ENCODE assay signal across 23 cellular contexts in genomic region chr9:123957168-123957721, GRCh38. TPM values are rescaled to one million over a fixed set of nuclear protein-coding genes. Genes with fewer than 3 reads are reported as not detected.
A peak's percentile ranks its signal among the peaks of the same experiment; 100 is the strongest.
DNase-seq lines count a peak whose midpoint lies in the region; ATAC-seq, FAIRE-seq and TF ChIP-seq lines count a peak whose summit lies in the region.
"Had no signal": no experiment of that assay in that cellular context is flagged by ENCODE, and none has a peak within 500 bp of the region (broad histone marks: within the 10 kb centered on the region; RNA-seq: fewer than 3 reads in every experiment).

No MANE protein-coding gene starts in this region.

- DNase-seq in A549 (ENCODE audit: low read depth in 1 of 2, low spot score in 1 of 2) (no peak), HCT116 (ENCODE audit: low read depth, low spot score) (no peak), WERI-Rb-1 (peak; percentile 62), fibroblast of mammary gland (ENCODE audit: low read depth) (peak; percentile 35), lower lobe of right lung (no peak)
- DNase-seq: DMS 273 treated with DMSO at 0.1 percent for 48 hours; EL; KG1; NCI-H1436; NCI-H2029; NCI-H526 treated with DMSO at 0.1 percent for 48 hours; NK-92 treated with Interleukin-12 subunit alpha and Interleukin-12 subunit beta, amount 100 ng/mL, for 24 hours; SIG-M5; T-helper 1 cell had no signal

- POLR2A ChIA-PET in A549 (lab: Yijun Ruan, JAX) (no interaction called here), HCT116 (lab: Charles Lee) (no interaction called here)

- ATAC-seq in A549 (no peak; a peak in 1 of 6 replicates), HCT116 (peak; percentile 30; the same call in 1 of the 2 replicates), lower lobe of right lung (no peak), GM21737 (IDR thresholded peaks at IDR 0.05; ENCODE audit: unreplicated experiment) (no peak), HG03045 (IDR thresholded peaks at IDR 0.05; ENCODE audit: unreplicated experiment) (no peak)
- ATAC-seq: GM12878, HepG2, SK-N-SH treated with all-trans-retinoic acid at 6 μM for 48 hours had no signal

- no peak overlapping the region for H2AFZ ChIP-seq in HCT116 (ENCODE audit: low read depth, low read length, poor library complexity, severe bottlenecking)
- H2AFZ ChIP-seq: GM23248 had no signal

- H3K27me3 ChIP-seq in HCT116 (ENCODE audit: insufficient read depth, low read length) (no peaks in the 10 kb centered on the region), WERI-Rb-1 (ENCODE audit: insufficient read depth, low read depth, severe bottlenecking) (no peaks in the 10 kb centered on the region), lower lobe of right lung (ENCODE audit: low read depth) (peaks cover 35% of the 10 kb centered on the region)
- H3K27me3 ChIP-seq: BLaER1 treated with 17β-estradiol and CSF1 and Interleukin-3, amounts not matched to agents 10 nM and 100 nM had no signal

- RAD21 ChIA-PET in HCT116 (lab: Charles Lee; ENCODE audit: low non-redundant PET in 1 of 2, low total read pairs in 2 of 2, uncharacterized antibody in 2 of 2, unreplicated experiment in 2 of 2) = no interaction called here

- FAIRE-seq in A549 (lab: Jason Lieb, UNC) = no peak
- FAIRE-seq: GM12878, GM19239, HepG2 had no signal

- H3K4me1 ChIP-seq in A549 (peaks cover 11% of the 10 kb centered on the region; the same call in 1 of the 3 replicates), HCT116 (ENCODE audit: control insufficient read depth in 1 of 2, insufficient read depth in 2 of 2, low read length in 2 of 2) (no peaks in the 10 kb centered on the region), lower lobe of right lung (no peaks in the 10 kb centered on the region)

- BruUV-seq in HCT116 (replicated peaks; lab: Mats Ljungman, UMichigan) = no TSS peak

- H3K9me2 ChIP-seq in HCT116 (ENCODE audit: insufficient read depth) = no peaks in the 10 kb centered on the region

- intact Hi-C loops in HCT116 (cut with micrococcal nuclease) = no loop called here
- intact Hi-C loops in lower lobe of right lung (cut with DNase I) = no loop called here

- no peak overlapping the region for H3K9ac ChIP-seq in HCT116 (ENCODE audit: low read length)
- H3K9ac ChIP-seq: BLaER1 treated with 17β-estradiol and CSF1 and Interleukin-3, amounts not matched to agents 10 nM and 100 nM; GM23248 had no signal

- H4K20me1 ChIP-seq in HCT116 (ENCODE audit: insufficient read depth) = no peaks in the 10 kb centered on the region
- H4K20me1 ChIP-seq: BLaER1 treated with 17β-estradiol and CSF1 and Interleukin-3, amounts not matched to agents 10 nM and 100 nM had no signal

- TF ChIP-seq RAD21 in A549 (conservative IDR thresholded peaks at IDR 0.05 in 1 of 2, IDR thresholded peaks at IDR 0.05 in 1 of 2) = no peak
- TF ChIP-seq RAD21 in HCT116 (IDR thresholded peaks at IDR 0.05; ENCODE audit: low read depth) = no peak

- H3K27ac ChIP-seq in A549 (no peak overlapping the region), HCT116 (ENCODE audit: low read depth, low read length) (no peak overlapping the region), WERI-Rb-1 (no peak overlapping the region), lower lobe of right lung (no peak overlapping the region)
- H3K27ac ChIP-seq: BLaER1 treated with 17β-estradiol and CSF1 and Interleukin-3, amounts not matched to agents 10 nM and 100 nM; GM23248; RWPE1 had no signal

- TF ChIP-seq CTCF in A549 (IDR thresholded peaks at IDR 0.05) = no peak
- TF ChIP-seq CTCF in HCT116 (IDR thresholded peaks at IDR 0.05 in 2 of 3, conservative IDR thresholded peaks at IDR 0.05 in 1 of 3; ENCODE audit: borderline replicate concordance in 1 of 3, insufficient read depth in 1 of 3, low read depth in 2 of 3, low read length in 2 of 3) = no peak
- TF ChIP-seq CTCF in WERI-Rb-1 (IDR thresholded peaks at IDR 0.05; ENCODE audit: low read depth, low read length) = no peak
- no peak for TF ChIP-seq CTCF in fibroblast of mammary gland (conservative IDR thresholded peaks at IDR 0.05; ENCODE audit: control insufficient read depth, insufficient read depth, low read depth, low read length)
- no peak for TF ChIP-seq CTCF in lower lobe of right lung (IDR thresholded peaks at IDR 0.05)

- CTCF ChIA-PET in A549 (lab: Yijun Ruan, JAX) (interaction anchor here (0.9 to 1.1 kb wide), 3 partner anchors 10 to 83 kb away, joined by 3 read pairs; no protein-coding TSS in a partner anchor), HCT116 (lab: Charles Lee) (no interaction called here)

- H3K4me2 ChIP-seq in A549 (peak overlapping the region; percentile 4; the same call in 1 of the 3 replicates), HCT116 (ENCODE audit: low read length) (no peak overlapping the region)
- H3K4me2 ChIP-seq: BLaER1 treated with 17β-estradiol and CSF1 and Interleukin-3, amounts not matched to agents 10 nM and 100 nM had no signal

- H3K4me3 ChIP-seq in A549 = no peak overlapping the region
- no peak overlapping the region for H3K4me3 ChIP-seq in HCT116 (replicated peaks in 1 of 2; ENCODE audit: low read depth in 1 of 2, low read length in 2 of 2)
- H3K4me3 ChIP-seq in WERI-Rb-1 (ENCODE audit: low read depth, low read length) = no peak overlapping the region
- H3K4me3 ChIP-seq in fibroblast of mammary gland (ENCODE audit: control insufficient read depth, low read depth, low read length) = no peak overlapping the region
- H3K4me3 ChIP-seq in lower lobe of right lung = no peak overlapping the region
- H3K4me3 ChIP-seq: BLaER1 treated with 17β-estradiol and CSF1 and Interleukin-3, amounts not matched to agents 10 nM and 100 nM; GM12878; GM23248 had no signal

- 57% methylated on average over 6 of the region's 6 CpGs for WGBS in A549 (ENCODE audit: missing lambda C conversion rate)

- TF ChIP-seq EP300 in A549 (IDR thresholded peaks at IDR 0.05) = no peak

- H3K36me3 ChIP-seq in HCT116 (ENCODE audit: control insufficient read depth in 1 of 2, insufficient read depth in 2 of 2, low read length in 2 of 2) = no peaks in the 10 kb centered on the region
- H3K36me3 ChIP-seq in WERI-Rb-1 = no peaks in the 10 kb centered on the region
- H3K36me3 ChIP-seq in lower lobe of right lung = no peaks in the 10 kb centered on the region
- H3K36me3 ChIP-seq: BLaER1 treated with 17β-estradiol and CSF1 and Interleukin-3, amounts not matched to agents 10 nM and 100 nM had no signal

- H3K9me3 ChIP-seq in A549 = no peaks in the 10 kb centered on the region; the same call in 2 of the 3 replicates
- no peaks in the 10 kb centered on the region for H3K9me3 ChIP-seq in HCT116 (ENCODE audit: control insufficient read depth in 1 of 2, insufficient read depth in 1 of 2, low read depth in 1 of 2, low read length in 2 of 2)
- H3K9me3 ChIP-seq in WERI-Rb-1 (ENCODE audit: severe bottlenecking) = no peaks in the 10 kb centered on the region
- no peaks in the 10 kb centered on the region for H3K9me3 ChIP-seq in lower lobe of right lung
- H3K9me3 ChIP-seq: BLaER1 treated with 17β-estradiol and CSF1 and Interleukin-3, amounts not matched to agents 10 nM and 100 nM had no signal

- TF ChIP-seq POLR2A in A549 (IDR thresholded peaks at IDR 0.05; ENCODE audit: low read length) (no peak), HCT116 (IDR thresholded peaks at IDR 0.05; ENCODE audit: borderline replicate concordance, extremely low read depth, insufficient read depth, insufficient read length) (no peak)

- no peaks in the 10 kb centered on the region for H3K79me2 ChIP-seq in HCT116 (ENCODE audit: insufficient read depth, low read length)

TF ChIP-seq in A549, 52 proteins besides CTCF, POLR2A, EP300 and RAD21 (continues in another document):
- TF ChIP-seq HOXA7 (CRISPR knock-in tag; IDR thresholded peaks at IDR 0.05) (no peak), HOXB5 (CRISPR knock-in tag; IDR thresholded peaks at IDR 0.05) (no peak), CHD4 (IDR thresholded peaks at IDR 0.05; ENCODE audit: borderline replicate concordance) (no peak), HEYL (CRISPR knock-in tag; IDR thresholded peaks at IDR 0.05) (no peak), POLR2AphosphoS2 (conservative IDR thresholded peaks at IDR 0.05; ENCODE audit: low read length) (no peak), SREBF2 (IDR thresholded peaks at IDR 0.05) (no peak), ZNF302 (CRISPR knock-in tag; IDR thresholded peaks at IDR 0.05) (no peak)

TF ChIP-seq in HCT116, 20 proteins besides CTCF, POLR2A, EP300 and RAD21 (continues in another document):
- TF ChIP-seq FOSL1 (IDR thresholded peaks at IDR 0.05; ENCODE audit: low read depth) (no peak), SRF (IDR thresholded peaks at IDR 0.05; ENCODE audit: low read depth) (no peak), EZH2phosphoT487 (IDR thresholded peaks at IDR 0.05; ENCODE audit: borderline replicate concordance) (no peak), TCF7L2 (IDR thresholded peaks at IDR 0.05; ENCODE audit: borderline replicate concordance, extremely low read depth, insufficient read depth, insufficient read length) (no peak), SIN3A (IDR thresholded peaks at IDR 0.05; ENCODE audit: low read depth) (no peak), POLR2AphosphoS5 (IDR thresholded peaks at IDR 0.05; ENCODE audit: low read depth, low read length) (no peak), EZH2 (IDR thresholded peaks at IDR 0.05) (no peak), ATF3 (IDR thresholded peaks at IDR 0.05) (no peak), SP1 (IDR thresholded peaks at IDR 0.05; ENCODE audit: low read depth) (no peak), CEBPB (IDR thresholded peaks at IDR 0.05; ENCODE audit: low read depth) (no peak), EGR1 (IDR thresholded peaks at IDR 0.05; ENCODE audit: low read depth) (no peak), ZFX (IDR thresholded peaks at IDR 0.05) (no peak)

RNA-seq across cellular contexts. Expression of gene DENND1A, which starts 27.3 kb away (rescaled TPM):
- polyA plus RNA-seq in A549 (2011; rRNA removed) (21.9 and 22.1 TPM in 2 replicates), A549 (2017; fragmentation: RNase III; extraction: RNeasy Plus Mini Kit Qiagen cat#74134 plus additional on column Dnase treatment) (14.9 to 15.6 TPM (median 15.1 TPM) in 3 replicates)
- polyA plus RNA-seq in A549 (2012; cell fraction: cytosol; rRNA removed) = 13.7 and 17.2 TPM in 2 replicates
- 16.6 and 21.5 TPM in 2 replicates for polyA plus RNA-seq in A549 (2012; cell fraction: nucleus; rRNA removed)
- 66.5 and 71.0 TPM in 2 replicates for polyA minus RNA-seq in A549 (2011; rRNA and poly(A)+ RNA removed)
- total RNA-seq in HCT116 (2021; ENCODE audit: unreplicated experiment) (33.0 TPM), lower lobe of right lung (23.0 TPM)
- 29.3 and 36.2 TPM in 2 replicates for polyA plus RNA-seq in HCT116 (2012)

RNA-seq across cellular contexts. Expression of gene LHX2, which starts 54.3 kb away (rescaled TPM):
- 2.4 and 2.9 TPM in 2 replicates for polyA plus RNA-seq in A549 (2011; rRNA removed)
- polyA plus RNA-seq in A549 (2012; cell fraction: cytosol; rRNA removed) = 8.7 and 11.5 TPM in 2 replicates
- 11.0 and 12.4 TPM in 2 replicates for polyA plus RNA-seq in A549 (2012; cell fraction: nucleus; rRNA removed)
- polyA plus RNA-seq in A549 (2017; fragmentation: RNase III; extraction: RNeasy Plus Mini Kit Qiagen cat#74134 plus additional on column Dnase treatment) = 4.1 to 4.6 TPM (median 4.4 TPM) in 3 replicates
- polyA minus RNA-seq in A549 (2011; rRNA and poly(A)+ RNA removed) = 2.0 and 4.1 TPM in 2 replicates
- total RNA-seq in HCT116 (2021; ENCODE audit: unreplicated experiment) = 10.2 TPM
- polyA plus RNA-seq in HCT116 (2012) = 7.7 and 9.7 TPM in 2 replicates
- total RNA-seq in lower lobe of right lung = not detected
- total RNA-seq: GM23248, HepG2 had no signal
- polyA plus RNA-seq: GM23248, HepG2 had no signal

Comparison
In these comparisons a context has a peak if more than half of its experiments do, and no peak if none do; other contexts are left out.
1. DNase-seq: peak in WERI-Rb-1 (single experiment) and fibroblast of mammary gland (single experiment); none in A549 (0 of 2), HCT116 (single experiment) and lower lobe of right lung (single experiment).
2. RNA of gene LHX2, which starts 54.3 kb away (total RNA-seq): 10.2 TPM in HCT116 (single experiment); not detected in lower lobe of right lung (single experiment); every median in the first group is over 10 times any median in the second.